ENCODE assay signal across 23 cellular contexts in genomic region chr6:21911208-21911607, GRCh38.
"Had no signal": no experiment of that assay in that cellular context is flagged by ENCODE, and none has a peak within 500 bp of the region (broad histone marks: within the 10 kb centered on the region; RNA-seq: fewer than 3 reads in every experiment).

No MANE protein-coding gene starts in this region.

- DNase-seq: Kasumi-1, MM.1S, NCI-H1092 treated with DMSO at 0.1 percent for 48 hours, NCI-H1436, NCI-H187, NCI-H2029, NCI-H2081 treated with DMSO at 0.1 percent for 48 hours, NCI-H2171, NCI-H226, NCI-H446, NCI-H510A, NCI-H524 treated with DMSO at 0.1 percent for 48 hours, NCI-H69, NCI-H774, Right ventricle myocardium superior, RPMI8226, SIG-M5 had no signal

- H3K4me3 ChIP-seq: SJSA1, SK-N-MC had no signal

- FAIRE-seq: HTR-8/SVneo, RCC 7860 had no signal

- H3K27me3 ChIP-seq: SJSA1 had no signal

- H3K27ac ChIP-seq: HL-60, KMS-11, SJSA1, SK-N-MC had no signal

- H3K4me2 ChIP-seq: KMS-11 had no signal

- H3K9me3 ChIP-seq: SJSA1 had no signal

- H3K9ac ChIP-seq: KMS-11 had no signal

- H3K36me3 ChIP-seq: SJSA1 had no signal
